ENCODE assay signal across 21 cellular contexts in genomic region chr10:27150261-27150660, GRCh38. TPM values are rescaled to one million over a fixed set of nuclear protein-coding genes. Genes with fewer than 3 reads are reported as not detected.
DNase-seq lines count a peak whose midpoint lies in the region; ATAC-seq and TF ChIP-seq lines count a peak whose summit lies in the region.
"Had no signal": no experiment of that assay in that cellular context is flagged by ENCODE, and none has a peak within 500 bp of the region (broad histone marks: within the 10 kb centered on the region; RNA-seq: fewer than 3 reads in every experiment).

No MANE protein-coding gene starts in this region.

- no peak for DNase-seq in activated CD8-positive, alpha-beta memory T cell treated with anti-CD3 and anti-CD28 coated beads, Interleukin-2, amount 10 ng/mL, durations not matched to agents 7 days and 5 days
- DNase-seq in activated CD8-positive, alpha-beta memory T cell treated with anti-CD3 and anti-CD28 coated beads, Interleukin-2, amount 50 U/mL, for 4 hours: no peak
- no peak for DNase-seq in CD8-positive, alpha-beta memory T cell
- DNase-seq in activated naive CD8-positive, alpha-beta T cell treated with anti-CD3 and anti-CD28 coated beads for 36 hours: no peak
- DNase-seq in nephron progenitor cell (no peak), DMS53 treated with DMSO at 0.1 percent for 48 hours (lab: John Stamatoyannopoulos, UW; ENCODE audit: unreplicated experiment) (no peak)
- no peak for DNase-seq in stimulated activated CD4-positive, alpha-beta T cell treated with anti-CD3 and anti-CD28 coated beads, Interleukin-2, amount 100 ng/mL, for 48 hours
- DNase-seq: activated CD4-positive, alpha-beta T cell treated with anti-CD3 and anti-CD28 coated beads for 4 hours; aorta; Caco-2; midbrain; NCI-H1092 treated with DMSO at 0.1 percent for 48 hours; NCI-H2029; NCI-H2227 treated with DMSO at 0.1 percent for 48 hours; SJCRH30; substantia nigra had no signal

- H3K27me3 ChIP-seq in CD8-positive, alpha-beta memory T cell (ENCODE audit: insufficient read depth, low read length, poor library complexity, severe bottlenecking): no peaks in the 10 kb centered on the region
- H3K27me3 ChIP-seq: neural progenitor cell, SJCRH30 had no signal

- H3K27me3 Mint-ChIP-seq in activated CD8-positive, alpha-beta memory T cell treated with anti-CD3 and anti-CD28 coated beads, Interleukin-2, amount 10 ng/mL, durations not matched to agents 7 days and 5 days: no peaks in the 10 kb centered on the region
- H3K27me3 Mint-ChIP-seq in CD8-positive, alpha-beta memory T cell: peaks cover 0 to 5% of the 10 kb centered on the region in 2 donors
- H3K27me3 Mint-ChIP-seq in activated naive CD8-positive, alpha-beta T cell treated with anti-CD3 and anti-CD28 coated beads for 36 hours: peaks cover 2% of the 10 kb centered on the region
- H3K27me3 Mint-ChIP-seq in nephron progenitor cell (ENCODE audit: low read depth, poor library complexity): peaks cover 3% of the 10 kb centered on the region
- H3K27me3 Mint-ChIP-seq: B cell; dendritic cell treated with granulocyte-macrophage colony-stimulating factor and Interleukin-4, amounts not matched to agents 40 ng/mL and 50 ng/mL, for 4 days had no signal

- H3K4me3 Mint-ChIP-seq in activated CD8-positive, alpha-beta memory T cell treated with anti-CD3 and anti-CD28 coated beads, Interleukin-2, amount 10 ng/mL, durations not matched to agents 7 days and 5 days: no peak overlapping the region
- H3K4me3 Mint-ChIP-seq in CD8-positive, alpha-beta memory T cell: peak overlapping the region in 6 of 7 donors; percentile 7 to 73 (median 46)
- peak overlapping the region; percentile 22 for H3K4me3 Mint-ChIP-seq in activated naive CD8-positive, alpha-beta T cell treated with anti-CD3 and anti-CD28 coated beads for 36 hours
- peak overlapping the region; percentile 18 for H3K4me3 Mint-ChIP-seq in nephron progenitor cell
- H3K4me3 Mint-ChIP-seq: B cell; dendritic cell treated with granulocyte-macrophage colony-stimulating factor and Interleukin-4, amounts not matched to agents 40 ng/mL and 50 ng/mL, for 4 days; neural progenitor cell had no signal

- peaks cover 11% of the 10 kb centered on the region for H3K36me3 ChIP-seq in CD8-positive, alpha-beta memory T cell (ENCODE audit: insufficient read depth, low read length)
- H3K36me3 ChIP-seq: prostate gland had no signal

- H3K9me3 Mint-ChIP-seq in activated CD8-positive, alpha-beta memory T cell treated with anti-CD3 and anti-CD28 coated beads, Interleukin-2, amount 10 ng/mL, durations not matched to agents 7 days and 5 days (ENCODE audit: low read depth): no peaks in the 10 kb centered on the region
- H3K9me3 Mint-ChIP-seq in CD8-positive, alpha-beta memory T cell: peaks cover 0 to 3% (median 0%) of the 10 kb centered on the region in 5 donors
- H3K9me3 Mint-ChIP-seq in activated naive CD8-positive, alpha-beta T cell treated with anti-CD3 and anti-CD28 coated beads for 36 hours: no peaks in the 10 kb centered on the region
- no peaks in the 10 kb centered on the region for H3K9me3 Mint-ChIP-seq in nephron progenitor cell
- H3K9me3 Mint-ChIP-seq: dendritic cell treated with granulocyte-macrophage colony-stimulating factor and Interleukin-4, amounts not matched to agents 40 ng/mL and 50 ng/mL, for 4 days; neural progenitor cell had no signal

- H3K9me3 ChIP-seq in CD8-positive, alpha-beta memory T cell (ENCODE audit: low read length): no peaks in the 10 kb centered on the region
- H3K9me3 ChIP-seq: Caco-2, prostate gland, SJCRH30 had no signal

- H3K4me1 Mint-ChIP-seq in activated CD8-positive, alpha-beta memory T cell treated with anti-CD3 and anti-CD28 coated beads, Interleukin-2, amount 10 ng/mL, durations not matched to agents 7 days and 5 days: peaks cover 48% of the 10 kb centered on the region
- peaks cover 50 to 76% (median 64%) of the 10 kb centered on the region in 3 donors for H3K4me1 Mint-ChIP-seq in CD8-positive, alpha-beta memory T cell
- peaks cover 48% of the 10 kb centered on the region for H3K4me1 Mint-ChIP-seq in activated naive CD8-positive, alpha-beta T cell treated with anti-CD3 and anti-CD28 coated beads for 36 hours
- H3K4me1 Mint-ChIP-seq in nephron progenitor cell: peaks cover 26% of the 10 kb centered on the region

- CTCF ChIA-PET in activated CD8-positive, alpha-beta memory T cell treated with anti-CD3 and anti-CD28 coated beads, Interleukin-2, amount 10 ng/mL, durations not matched to agents 7 days and 5 days (lab: Charles Lee): interaction anchor here (0.9 to 1.1 kb wide), 3 partner anchors 45 to 78 kb away, joined by 3 read pairs; no protein-coding TSS in a partner anchor
- CTCF ChIA-PET in CD8-positive, alpha-beta memory T cell (lab: Charles Lee): no interaction called here

- no peak for TF ChIP-seq CTCF in nephron progenitor cell (IDR thresholded peaks at IDR 0.05)

- no peak for ATAC-seq in activated CD8-positive, alpha-beta memory T cell treated with anti-CD3 and anti-CD28 coated beads, Interleukin-2, amount 10 ng/mL, durations not matched to agents 7 days and 5 days
- ATAC-seq in HG03439 (IDR thresholded peaks at IDR 0.05; ENCODE audit: unreplicated experiment): no peak

- peaks cover 28% of the 10 kb centered on the region for H3K4me1 ChIP-seq in CD8-positive, alpha-beta memory T cell (ENCODE audit: insufficient read depth, low read length)
- H3K4me1 ChIP-seq: prostate gland, SJCRH30 had no signal

- POLR2A ChIA-PET in CD8-positive, alpha-beta memory T cell (lab: Charles Lee): interaction anchor here (0.6 to 0.7 kb wide), 2 partner anchors 32 to 137 kb away, joined by 3 to 7 read pairs; no protein-coding TSS in a partner anchor

- H3K27ac Mint-ChIP-seq in activated CD8-positive, alpha-beta memory T cell treated with anti-CD3 and anti-CD28 coated beads, Interleukin-2, amount 10 ng/mL, durations not matched to agents 7 days and 5 days: peak overlapping the region; percentile 57
- H3K27ac Mint-ChIP-seq in CD8-positive, alpha-beta memory T cell: peak overlapping the region in 6 of 8 donors; percentile 28 to 86 (median 72)
- peak overlapping the region; percentile 68 for H3K27ac Mint-ChIP-seq in activated naive CD8-positive, alpha-beta T cell treated with anti-CD3 and anti-CD28 coated beads for 36 hours
- H3K27ac Mint-ChIP-seq in nephron progenitor cell: no peak overlapping the region
- H3K27ac Mint-ChIP-seq: B cell; dendritic cell treated with granulocyte-macrophage colony-stimulating factor and Interleukin-4, amounts not matched to agents 40 ng/mL and 50 ng/mL, for 4 days; neural progenitor cell had no signal

- H3K36me3 Mint-ChIP-seq in activated CD8-positive, alpha-beta memory T cell treated with anti-CD3 and anti-CD28 coated beads, Interleukin-2, amount 10 ng/mL, durations not matched to agents 7 days and 5 days: peaks cover 52% of the 10 kb centered on the region
- H3K36me3 Mint-ChIP-seq in CD8-positive, alpha-beta memory T cell: peaks cover 3 to 75% (median 5%) of the 10 kb centered on the region in 3 donors
- H3K36me3 Mint-ChIP-seq in activated naive CD8-positive, alpha-beta T cell treated with anti-CD3 and anti-CD28 coated beads for 36 hours: peaks cover 46% of the 10 kb centered on the region
- H3K36me3 Mint-ChIP-seq in nephron progenitor cell (ENCODE audit: low read depth): peaks cover 63% of the 10 kb centered on the region

- H3K4me3 ChIP-seq in CD8-positive, alpha-beta memory T cell (ENCODE audit: low read length): no peak overlapping the region
- H3K4me3 ChIP-seq: neural progenitor cell, prostate gland, SJCRH30 had no signal

- no peak overlapping the region for H3K27ac ChIP-seq in CD8-positive, alpha-beta memory T cell (ENCODE audit: low read depth, low read length)
- H3K27ac ChIP-seq: neural progenitor cell, prostate gland, SJCRH30 had no signal

RNA-seq across cellular contexts. Expression of gene YME1L1, which starts 3.9 kb away (rescaled TPM):
- 100 to 1,000 TPM; 103 to 125 TPM for total RNA-seq in activated CD8-positive, alpha-beta memory T cell treated with anti-CD3 and anti-CD28 coated beads, Interleukin-2, amount 10 ng/mL, durations not matched to agents 7 days and 5 days
- 100 to 1,000 TPM; 121 to 124 TPM for total RNA-seq in CD8-positive, alpha-beta memory T cell
- 114 TPM for polyA plus RNA-seq in CD8-positive, alpha-beta memory T cell
- 100 to 1,000 TPM; 125 to 132 TPM for total RNA-seq in activated naive CD8-positive, alpha-beta T cell treated with anti-CD3 and anti-CD28 coated beads for 36 hours

RNA-seq across cellular contexts. Expression of gene MASTL, which starts 4.9 kb away (rescaled TPM):
- 10 to 100 TPM; 40.9 to 49.2 TPM for total RNA-seq in activated CD8-positive, alpha-beta memory T cell treated with anti-CD3 and anti-CD28 coated beads, Interleukin-2, amount 10 ng/mL, durations not matched to agents 7 days and 5 days
- total RNA-seq in CD8-positive, alpha-beta memory T cell: 10 to 100 TPM; 22.6 to 22.8 TPM
- polyA plus RNA-seq in CD8-positive, alpha-beta memory T cell: 3.4 TPM
- total RNA-seq in activated naive CD8-positive, alpha-beta T cell treated with anti-CD3 and anti-CD28 coated beads for 36 hours: 10 to 100 TPM; 33.6 to 34.2 TPM

RNA-seq across cellular contexts. Expression of gene ANKRD26, which starts 50.0 kb away (rescaled TPM):
- 10 to 100 TPM; 10.7 to 11.1 TPM for total RNA-seq in activated CD8-positive, alpha-beta memory T cell treated with anti-CD3 and anti-CD28 coated beads, Interleukin-2, amount 10 ng/mL, durations not matched to agents 7 days and 5 days
- total RNA-seq in CD8-positive, alpha-beta memory T cell: 1 to 10 TPM; 9.5 to 9.7 TPM
- 2.4 TPM for polyA plus RNA-seq in CD8-positive, alpha-beta memory T cell
- 10 to 100 TPM; 10.3 to 12.0 TPM for total RNA-seq in activated naive CD8-positive, alpha-beta T cell treated with anti-CD3 and anti-CD28 coated beads for 36 hours
